In genomic region chr17:63946440-63947363, GRCh38 we compare ENCODE assay signal across 9 cellular contexts. TPM values are rescaled to one million over a fixed set of nuclear protein-coding genes. Genes with fewer than 3 reads are reported as not detected.
A peak's percentile ranks its signal among the peaks of the same experiment; 100 is the strongest.
DNase-seq lines count a peak whose midpoint lies in the region; ATAC-seq and TF ChIP-seq lines count a peak whose summit lies in the region.
"Had no signal": no experiment of that assay in that cellular context is flagged by ENCODE, and none has a peak within 500 bp of the region (broad histone marks: within the 10 kb centered on the region; RNA-seq: fewer than 3 reads in every experiment).

No MANE protein-coding gene starts in this region.

- TF ChIP-seq CTCF in OCI-LY1 (IDR thresholded peaks at IDR 0.05; ENCODE audit: low read length) (peak; percentile 78), fibroblast of lung (conservative IDR thresholded peaks at IDR 0.05 in 1 of 2, IDR thresholded peaks at IDR 0.05 in 1 of 2; ENCODE audit: low read depth in 1 of 2, low read length in 2 of 2) (peak in 1 of 2 donors; percentile 71)

- no peak overlapping the region for H3K4ac ChIP-seq in neuronal stem cell (ENCODE audit: low read length)

- no peak overlapping the region for H2BK5ac ChIP-seq in neuronal stem cell (ENCODE audit: low read length)

- H2BK15ac ChIP-seq in neuronal stem cell (ENCODE audit: low read length): peak overlapping the region; percentile 75

- H3K9me3 ChIP-seq in OCI-LY1 (ENCODE audit: low read length): no peaks in the 10 kb centered on the region
- no peaks in the 10 kb centered on the region for H3K9me3 ChIP-seq in fibroblast of lung (ENCODE audit: control insufficient read depth, insufficient read depth, low read depth, low read length)
- H3K9me3 ChIP-seq in neuronal stem cell (replicated peaks in 1 of 2; ENCODE audit: control insufficient read depth in 2 of 2, insufficient read depth in 1 of 2, low read depth in 1 of 2, low read length in 2 of 2): peaks cover 0 to 5% of the 10 kb centered on the region in 2 donors

- peak overlapping the region; percentile 73 for H3K23ac ChIP-seq in neuronal stem cell (ENCODE audit: low read depth, low read length, poor library complexity)

- H3K4me1 ChIP-seq in OCI-LY1 (ENCODE audit: insufficient read depth, low read length, severe bottlenecking): peaks cover 73% of the 10 kb centered on the region
- H3K4me1 ChIP-seq in fibroblast of lung (ENCODE audit: control insufficient read depth, extremely low read depth, insufficient read depth, low read length): no peaks in the 10 kb centered on the region
- H3K4me1 ChIP-seq in neuronal stem cell (ENCODE audit: control insufficient read depth in 2 of 2, insufficient read depth in 1 of 2, low read depth in 1 of 2, low read length in 2 of 2): peaks cover 0 to 2% of the 10 kb centered on the region in 2 donors

- H3K9me2 ChIP-seq in OCI-LY1 (ENCODE audit: low read depth, low read length): no peaks in the 10 kb centered on the region

- no CpG with 5 or more reads among the region's 20 CpGs for WGBS in neuronal stem cell (ENCODE audit: extremely low coverage in 2 of 2, insufficient read length in 2 of 2, insufficient replicate concordance in 1 of 2), 2 donors

- H2AFZ ChIP-seq in OCI-LY1 (ENCODE audit: low read length) (no peak overlapping the region), fibroblast of lung (ENCODE audit: low read length) (no peak overlapping the region), neuronal stem cell (ENCODE audit: low read length) (peak overlapping the region; percentile 76)

- peak overlapping the region; percentile 86 for H3K9ac ChIP-seq in OCI-LY1 (ENCODE audit: low read length)
- no peak overlapping the region for H3K9ac ChIP-seq in fibroblast of lung (ENCODE audit: insufficient read depth, low read length)
- no peak overlapping the region for H3K9ac ChIP-seq in neuronal stem cell (ENCODE audit: low read depth, low read length, poor library complexity)

- H3K36me3 ChIP-seq in OCI-LY1 (ENCODE audit: insufficient read depth, low read length) (no peaks in the 10 kb centered on the region), fibroblast of lung (ENCODE audit: control insufficient read depth, insufficient read depth, low read length) (no peaks in the 10 kb centered on the region), neuronal stem cell (replicated peaks in 1 of 2; ENCODE audit: control insufficient read depth in 2 of 2, insufficient read depth in 2 of 2, low read length in 2 of 2) (peaks cover 0 to 6% of the 10 kb centered on the region in 2 donors)

- H4K8ac ChIP-seq in neuronal stem cell (ENCODE audit: low read depth, low read length): peak overlapping the region; percentile 43

- no peak overlapping the region for H3K14ac ChIP-seq in neuronal stem cell (ENCODE audit: low read length)

- H4K20me1 ChIP-seq in OCI-LY1 (ENCODE audit: insufficient read depth, low read length) (no peaks in the 10 kb centered on the region), fibroblast of lung (ENCODE audit: control insufficient read depth, extremely low read depth, insufficient read depth, low read length) (no peaks in the 10 kb centered on the region)

- peak; percentile 23 to 38 for DNase-seq in NCI-H2081 (lab: John Stamatoyannopoulos, UW)
- no peak for DNase-seq in NCI-H2081 treated with DMSO at 0.1 percent for 48 hours (lab: John Stamatoyannopoulos, UW)
- peak; percentile 64 for DNase-seq in activated T-cell treated with anti-CD3 and anti-CD28 coated beads, Interleukin-2, amount 50 U/mL, for 1 hour
- peak; percentile 11 to 28 for DNase-seq in fibroblast of lung (ENCODE audit: low read depth in 2 of 2)
- DNase-seq in neuronal stem cell (ENCODE audit: low spot score): peak; percentile 44
- DNase-seq in T1000 (lab: John Stamatoyannopoulos, UW): no peak

- no peak overlapping the region for H2BK12ac ChIP-seq in neuronal stem cell (ENCODE audit: low read length)

- H3F3A ChIP-seq in OCI-LY1 (ENCODE audit: insufficient read depth, low read length): no peaks in the 10 kb centered on the region

- no peaks in the 10 kb centered on the region for H3K27me3 ChIP-seq in OCI-LY1 (ENCODE audit: insufficient read depth, low read length)
- no peaks in the 10 kb centered on the region for H3K27me3 ChIP-seq in fibroblast of lung (ENCODE audit: control insufficient read depth, insufficient read depth, low read length)
- H3K27me3 ChIP-seq in neuronal stem cell (ENCODE audit: control insufficient read depth in 3 of 3, insufficient read depth in 3 of 3, low read depth in 1 of 3, low read length in 3 of 3): peaks cover 0 to 5% (median 0%) of the 10 kb centered on the region in 3 experiments

- H3K79me1 ChIP-seq in neuronal stem cell (ENCODE audit: low read depth, low read length): peaks cover 2% of the 10 kb centered on the region

- peak overlapping the region; percentile 92 for H2AK5ac ChIP-seq in neuronal stem cell (ENCODE audit: low read depth, low read length)

- ATAC-seq in HG02970 (IDR thresholded peaks at IDR 0.05; ENCODE audit: low FRiP score, unreplicated experiment): peak; percentile 61

- H3K79me2 ChIP-seq in OCI-LY1 (ENCODE audit: insufficient read depth, low read length): no peaks in the 10 kb centered on the region
- no peaks in the 10 kb centered on the region for H3K79me2 ChIP-seq in fibroblast of lung (ENCODE audit: control insufficient read depth, insufficient read depth, low read length)

- peak overlapping the region; percentile 86 for H3K4me2 ChIP-seq in OCI-LY1 (ENCODE audit: low read length)
- no peak overlapping the region for H3K4me2 ChIP-seq in fibroblast of lung (ENCODE audit: extremely low read depth, insufficient read depth, low read length)
- H3K4me2 ChIP-seq in neuronal stem cell (ENCODE audit: insufficient read depth, low read length, poor library complexity, severe bottlenecking): no peak overlapping the region

- H3K27ac ChIP-seq in OCI-LY1 (ENCODE audit: low read depth, low read length, poor library complexity, severe bottlenecking): peak overlapping the region; percentile 99
- no peak overlapping the region for H3K27ac ChIP-seq in fibroblast of lung (ENCODE audit: insufficient read depth, low read length)
- H3K27ac ChIP-seq in neuronal stem cell (replicated peaks; ENCODE audit: low read length): no peak overlapping the region

- peak overlapping the region; percentile 83 for H3K18ac ChIP-seq in neuronal stem cell (ENCODE audit: low read length)

- no peak overlapping the region for H4K91ac ChIP-seq in neuronal stem cell (ENCODE audit: low read depth, low read length, poor library complexity)

- peak overlapping the region; percentile 1 for H2BK120ac ChIP-seq in neuronal stem cell (ENCODE audit: low read depth, low read length)

- H3K4me3 ChIP-seq in OCI-LY1 (ENCODE audit: low read depth, low read length, poor library complexity, severe bottlenecking) (peak overlapping the region; percentile 50), fibroblast of lung (replicated peaks in 1 of 4; ENCODE audit: control extremely low read depth in 1 of 4, insufficient read depth in 1 of 4, low read depth in 3 of 4, low read length in 4 of 4) (no peak overlapping the region), neuronal stem cell (ENCODE audit: low read length in 2 of 2) (no peak overlapping the region)

RNA-seq across cellular contexts. Expression of gene CD79B, which starts 14.6 kb away (rescaled TPM):
- total RNA-seq in fibroblast of lung: 0.17 and 0.26 TPM in 2 replicates
- 0.72 TPM in 1 of 2 replicates, not detected in the other for polyA plus RNA-seq in fibroblast of lung
- 0.36 TPM in 1 of 2 replicates, not detected in the other for polyA plus RNA-seq in fibroblast of lung (2012)
- polyA minus RNA-seq in fibroblast of lung (ENCODE audit: low replicate concordance): not detected in 2 replicates
- 0.71 TPM for polyA plus RNA-seq in neuronal stem cell (2013, experiment 1 of 2)
- 0.79 TPM for polyA plus RNA-seq in neuronal stem cell (2013, experiment 2 of 2)

RNA-seq across cellular contexts. Expression of gene SCN4A, which starts 26.0 kb away (rescaled TPM):
- under 0.01 and 0.83 TPM in 2 replicates for total RNA-seq in fibroblast of lung
- polyA plus RNA-seq in fibroblast of lung: not detected in 2 replicates
- not detected in 2 replicates for polyA plus RNA-seq in fibroblast of lung (2012)
- polyA minus RNA-seq in fibroblast of lung (ENCODE audit: low replicate concordance): not detected in 2 replicates
- 3.9 TPM for polyA plus RNA-seq in neuronal stem cell (2013, experiment 1 of 2)
- 3.8 TPM for polyA plus RNA-seq in neuronal stem cell (2013, experiment 2 of 2)

RNA-seq across cellular contexts. Expression of gene GH1, which starts 28.1 kb away (rescaled TPM):
- total RNA-seq in fibroblast of lung: not detected in 2 replicates
- not detected in 2 replicates for polyA plus RNA-seq in fibroblast of lung
- polyA plus RNA-seq in fibroblast of lung (2012): not detected in 2 replicates
- not detected in 2 replicates for polyA minus RNA-seq in fibroblast of lung (ENCODE audit: low replicate concordance)
- polyA plus RNA-seq in neuronal stem cell (2013, experiment 1 of 2): 0.08 TPM
- 0.24 TPM for polyA plus RNA-seq in neuronal stem cell (2013, experiment 2 of 2)
- polyA plus RNA-seq: esophagus had no signal

RNA-seq across cellular contexts. Expression of gene CSHL1, which starts 35.6 kb away (rescaled TPM):
- not detected in 2 replicates for total RNA-seq in fibroblast of lung
- polyA plus RNA-seq in fibroblast of lung: not detected in 2 replicates
- not detected in 2 replicates for polyA plus RNA-seq in fibroblast of lung (2012)
- polyA minus RNA-seq in fibroblast of lung (ENCODE audit: low replicate concordance): not detected in 2 replicates
- not detected for polyA plus RNA-seq in neuronal stem cell (2013, experiment 1 of 2)
- not detected for polyA plus RNA-seq in neuronal stem cell (2013, experiment 2 of 2)
- polyA plus RNA-seq: esophagus had no signal

RNA-seq across cellular contexts. Expression of gene CSH1, which starts 50.3 kb away (rescaled TPM):
- total RNA-seq in fibroblast of lung: not detected in 2 replicates
- not detected in 2 replicates for polyA plus RNA-seq in fibroblast of lung
- polyA plus RNA-seq in fibroblast of lung (2012): not detected in 2 replicates
- polyA minus RNA-seq in fibroblast of lung (ENCODE audit: low replicate concordance): not detected in 2 replicates
- not detected for polyA plus RNA-seq in neuronal stem cell (2013, experiment 1 of 2)
- polyA plus RNA-seq in neuronal stem cell (2013, experiment 2 of 2): not detected
- polyA plus RNA-seq: esophagus had no signal

Comparison
In these comparisons a context has a peak if more than half of its experiments do, and no peak if none do; other contexts are left out.
1. DNase-seq: peak in NCI-H2081 (2 of 2), activated T-cell treated with anti-CD3 and anti-CD28 coated beads, Interleukin-2, amount 50 U/mL, for 1 hour (single experiment), fibroblast of lung (2 of 2) and neuronal stem cell (single experiment); none in NCI-H2081 treated with DMSO at 0.1 percent for 48 hours (single experiment) and T1000 (single experiment).